ENCODE assay signal across 10 cellular contexts in the genomic region with DNA sequence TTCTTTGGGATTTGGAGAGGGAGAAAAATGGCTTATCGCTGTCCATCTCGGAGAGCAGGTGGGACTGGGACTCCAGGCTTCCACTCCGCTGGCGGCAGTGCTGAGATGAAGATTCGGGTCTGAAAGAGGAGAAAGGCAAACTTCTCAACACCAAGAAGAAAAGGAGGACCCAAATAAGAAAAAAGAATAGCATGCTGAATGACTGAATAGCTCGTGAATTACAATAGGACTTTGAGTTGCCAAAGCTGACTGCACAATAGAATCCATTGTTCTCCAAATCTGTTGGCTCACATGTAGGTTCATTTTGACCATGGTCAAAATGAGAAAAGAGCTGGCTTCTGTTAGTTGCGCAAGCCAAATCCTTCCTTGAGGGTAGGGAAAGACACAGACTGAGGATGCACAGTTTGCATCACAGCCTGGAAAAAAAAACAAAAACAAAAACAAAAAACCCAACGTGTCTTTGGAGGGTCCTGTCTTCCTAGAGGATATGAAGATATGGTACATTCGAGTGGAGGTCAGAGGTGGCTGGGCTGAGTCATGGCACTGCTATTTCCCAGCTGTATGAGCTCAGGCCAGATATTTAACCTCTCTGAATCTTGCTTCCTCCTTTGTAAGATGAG. TPM values are rescaled to one million over a fixed set of nuclear protein-coding genes. Genes with fewer than 3 reads are reported as not detected.
DNase-seq lines count a peak whose midpoint lies in the region; ATAC-seq and TF ChIP-seq lines count a peak whose summit lies in the region.
"Had no signal": no experiment of that assay in that cellular context is flagged by ENCODE, and none has a peak within 500 bp of the region (broad histone marks: within the 10 kb centered on the region; RNA-seq: fewer than 3 reads in every experiment).

No MANE protein-coding gene starts in this region.

- H3F3A ChIP-seq in smooth muscle cell (ENCODE audit: low read depth) = peaks cover 4% of the 10 kb centered on the region

- no peaks in the 10 kb centered on the region for H3K79me2 ChIP-seq in smooth muscle cell (ENCODE audit: low read depth)

- H3K36me3 Mint-ChIP-seq in T-helper 17 cell (ENCODE audit: low read depth) = peaks cover 6% of the 10 kb centered on the region

- H3K36me3 ChIP-seq in body of pancreas (replicated peaks in 1 of 2; ENCODE audit: insufficient read depth in 1 of 2, low read depth in 2 of 2) = peaks cover 12 to 13% of the 10 kb centered on the region in 2 donors
- H3K36me3 ChIP-seq in smooth muscle cell (ENCODE audit: low read depth) = no peaks in the 10 kb centered on the region

- H3K4me1 ChIP-seq in body of pancreas (peaks cover 20% of the 10 kb centered on the region), smooth muscle cell (ENCODE audit: low read depth) (peaks cover 10% of the 10 kb centered on the region)

- H2AFZ ChIP-seq in smooth muscle cell (ENCODE audit: low read depth) = no peak overlapping the region

- no peak overlapping the region for H3K27ac Mint-ChIP-seq in T-helper 17 cell

- H3K27ac ChIP-seq in body of pancreas (peak overlapping the region in 1 of 4 donors; percentile 4), smooth muscle cell (ENCODE audit: low read depth) (peak overlapping the region; percentile 90)

- H3K4me2 ChIP-seq in smooth muscle cell = peak overlapping the region; percentile 75

- intact Hi-C loops in body of pancreas (cut with DNase I) = no loop called here

- H4K20me1 ChIP-seq in smooth muscle cell (ENCODE audit: low read depth) = no peaks in the 10 kb centered on the region

- TF ChIP-seq POLR2A in body of pancreas (IDR thresholded peaks at IDR 0.05) = no peak

- H3K4me3 Mint-ChIP-seq in T-helper 17 cell = no peak overlapping the region

- H3K27me3 Mint-ChIP-seq in T-helper 17 cell = no peaks in the 10 kb centered on the region

- H3K27me3 ChIP-seq in body of pancreas = no peaks in the 10 kb centered on the region
- no peaks in the 10 kb centered on the region for H3K27me3 ChIP-seq in smooth muscle cell (ENCODE audit: low read depth)

- H3K4me1 Mint-ChIP-seq in T-helper 17 cell = peaks cover 13% of the 10 kb centered on the region

- H3K4me3 ChIP-seq in body of pancreas (no peak overlapping the region), smooth muscle cell (no peak overlapping the region)

- TF ChIP-seq CTCF in body of pancreas (IDR thresholded peaks at IDR 0.05) (no peak), smooth muscle cell (IDR thresholded peaks at IDR 0.05; ENCODE audit: borderline replicate concordance, insufficient read depth, poor library complexity, severe bottlenecking) (no peak)

- DNase-seq in HT-29 (ENCODE audit: low spot score) (peak; percentile 59), body of pancreas (no peak), hippocampal formation (lab: John Stamatoyannopoulos, UW) (peak; percentile 36 to 75), smooth muscle cell (lab: John Stamatoyannopoulos, UW; ENCODE audit: unreplicated experiment) (no peak), T-helper 17 cell (no peak), SHP77 (lab: John Stamatoyannopoulos, UW) (no peak)
- no peak for DNase-seq in activated naive CD4-positive, alpha-beta T cell treated with anti-CD3 and anti-CD28 coated beads, Interleukin-2, amount 50 U/mL, for 16 hours
- DNase-seq: Kasumi-1, SIG-M5 had no signal

- peak overlapping the region; percentile 72 for H3K9ac ChIP-seq in smooth muscle cell (ENCODE audit: low read depth)

- no peaks in the 10 kb centered on the region for H3K9me3 ChIP-seq in body of pancreas
- no peaks in the 10 kb centered on the region for H3K9me3 ChIP-seq in smooth muscle cell (replicated peaks; ENCODE audit: low read depth)
- H3K9me3 ChIP-seq in T-helper 17 cell (ENCODE audit: control insufficient read depth, low read length, poor library complexity, severe bottlenecking) = no peaks in the 10 kb centered on the region

- WGBS in body of pancreas, 2 donors = 65 to 73% methylated on average over 9 of the region's 9 CpGs
- 70% methylated on average over 9 of the region's 9 CpGs for WGBS in smooth muscle cell (ENCODE audit: low lambda C conversion rate)

- peak; percentile 31 for ATAC-seq in body of pancreas
- no peak for ATAC-seq in HG02852 (IDR thresholded peaks at IDR 0.05; ENCODE audit: unreplicated experiment)
- no peak for ATAC-seq in T-helper 17 cell

RNA-seq across cellular contexts. Expression of gene LMOD3, which starts 59.3 kb away (rescaled TPM):
- total RNA-seq in HT-29 (2014; rRNA removed; shearing (Covaris generic)) = 0.10 and 0.15 TPM in 2 replicates
- total RNA-seq in body of pancreas (under 1 TPM in 1 of 2 donors, not detected in 1; 0.33 TPM), smooth muscle cell (not detected in 2 replicates), T-helper 17 cell (not detected)
- not detected in 2 replicates for polyA plus RNA-seq in smooth muscle cell

Comparison
In these comparisons a context has a peak if more than half of its experiments do, and no peak if none do; other contexts are left out.
1. DNase-seq: peak in HT-29 (single experiment) and hippocampal formation (2 of 2); none in body of pancreas (0 of 4), smooth muscle cell (single experiment), T-helper 17 cell (0 of 3), activated naive CD4-positive, alpha-beta T cell treated with anti-CD3 and anti-CD28 coated beads, Interleukin-2, amount 50 U/mL, for 16 hours (single experiment) and SHP77 (0 of 2).